8 cellular contexts compared by ENCODE assay signal in genomic region chr3:51385621-51386091, GRCh38. TPM values are rescaled to one million over a fixed set of nuclear protein-coding genes. Genes with fewer than 3 reads are reported as not detected.
A peak's percentile ranks its signal among the peaks of the same experiment; 100 is the strongest.
DNase-seq lines count a peak whose midpoint lies in the region; TF ChIP-seq lines count a peak whose summit lies in the region.

No MANE protein-coding gene starts in this region.

- DNase-seq in GM06990 (ENCODE audit: extremely low read depth, insufficient read length): no peak
- peak; percentile 45 for DNase-seq in RKO (ENCODE audit: low spot score)
- peak; percentile 62 for DNase-seq in posterior vena cava (ENCODE audit: low spot score)
- no peak for DNase-seq in NCI-H2171 (lab: John Stamatoyannopoulos, UW)
- no peak for DNase-seq in pons (ENCODE audit: low spot score)
- no peak for DNase-seq in NK-92 treated with Interleukin-12 subunit alpha and Interleukin-12 subunit beta, amount 100 ng/mL, for 24 hours (lab: John Stamatoyannopoulos, UW)
- no peak for DNase-seq in amygdala (lab: John Stamatoyannopoulos, UW)

- H3K36me3 ChIP-seq in GM06990 (ENCODE audit: control insufficient read depth, insufficient read depth, low read length) (peaks cover 20% of the 10 kb centered on the region), esophagus (ENCODE audit: control insufficient read depth in 2 of 2, insufficient read depth in 2 of 2, low read length in 1 of 2) (peaks cover 0 to 3% of the 10 kb centered on the region in 2 donors)

- H3K9me3 ChIP-seq in esophagus (ENCODE audit: control insufficient read depth in 2 of 2, insufficient read depth in 1 of 2, low read depth in 1 of 2, low read length in 1 of 2): no peaks in the 10 kb centered on the region

- peaks cover 7 to 14% of the 10 kb centered on the region in 2 donors for H3K4me1 ChIP-seq in esophagus (ENCODE audit: control insufficient read depth in 2 of 2, insufficient read depth in 2 of 2, low read length in 1 of 2)

- H3K27ac ChIP-seq in esophagus (ENCODE audit: low read depth in 2 of 2, low read length in 1 of 2): peak overlapping the region; percentile 84 to 95

- TF ChIP-seq CTCF in GM06990 (IDR thresholded peaks at IDR 0.05; ENCODE audit: insufficient read depth, low read length, poor library complexity, severe bottlenecking): no peak

- H3K4me3 ChIP-seq in GM06990 (replicated peaks; ENCODE audit: low read depth, low read length): peak overlapping the region; percentile 90
- peak overlapping the region; percentile 77 to 80 for H3K4me3 ChIP-seq in esophagus (ENCODE audit: low read depth in 1 of 2, low read length in 2 of 2)

- 2 to 3% methylated on average over 18 of the region's 18 CpGs for WGBS in esophagus, 2 donors

- no peaks in the 10 kb centered on the region for H3K27me3 ChIP-seq in GM06990 (replicated peaks; ENCODE audit: control insufficient read depth, insufficient read depth, low read length)
- H3K27me3 ChIP-seq in esophagus (ENCODE audit: control insufficient read depth in 1 of 2, insufficient read depth in 2 of 2, low read length in 2 of 2): no peaks in the 10 kb centered on the region

- intact Hi-C loops in posterior vena cava (cut with DNase I): loop anchor here in 1 of 2 donors (5.0 kb wide), 1 partner anchor 768 kb away; the partner anchor contains the start of gene MAPKAPK3

RNA-seq across cellular contexts. Expression of gene MANF, which starts 0.6 kb away (rescaled TPM):
- polyA plus RNA-seq in esophagus: 10 to 100 TPM; 31.2 to 82.3 TPM
- 10 to 100 TPM; 72.6 to 79.2 TPM for total RNA-seq in posterior vena cava

RNA-seq across cellular contexts. Expression of gene RBM15B, which starts 5.4 kb away (rescaled TPM):
- 10 to 100 TPM in 1 of 2 donors, 1 to 10 TPM in 1; 7.9 to 16.2 TPM for polyA plus RNA-seq in esophagus
- 10 to 100 TPM; 20.2 to 22.7 TPM for total RNA-seq in posterior vena cava

Comparison
In these comparisons a context has a peak if more than half of its experiments do, and no peak if none do; other contexts are left out.
1. DNase-seq: peak in RKO (single experiment) and posterior vena cava (single experiment); none in GM06990 (single experiment), NCI-H2171 (single experiment), pons (single experiment), NK-92 treated with Interleukin-12 subunit alpha and Interleukin-12 subunit beta, amount 100 ng/mL, for 24 hours (single experiment) and amygdala (0 of 56).